In the genomic region with DNA sequence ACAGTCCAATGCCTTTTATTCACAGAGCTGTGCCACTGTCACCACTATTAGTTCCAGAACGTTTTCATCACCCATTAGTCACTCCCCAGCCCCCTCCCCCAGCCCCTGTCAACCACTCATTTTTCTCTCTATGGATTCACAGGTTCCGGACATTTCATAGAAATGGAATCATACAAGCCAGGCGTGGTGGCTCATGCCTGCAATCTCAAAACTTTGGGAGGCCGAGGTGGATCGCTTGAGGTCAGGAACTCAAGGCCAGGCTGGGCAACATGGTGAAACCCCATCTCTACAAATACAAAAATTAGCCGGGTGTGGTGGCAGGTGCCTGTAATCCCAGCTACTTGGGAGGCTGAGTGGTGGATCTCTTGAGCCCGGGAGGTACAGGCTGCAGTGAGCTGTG, we compare ENCODE assay signal across 10 cellular contexts. TPM values are rescaled to one million over a fixed set of nuclear protein-coding genes. Genes with fewer than 3 reads are reported as not detected.
DNase-seq lines count a peak whose midpoint lies in the region; ATAC-seq and TF ChIP-seq lines count a peak whose summit lies in the region.
"Had no signal": no experiment of that assay in that cellular context is flagged by ENCODE, and none has a peak within 500 bp of the region (broad histone marks: within the 10 kb centered on the region; RNA-seq: fewer than 3 reads in every experiment).

No MANE protein-coding gene starts in this region.

- ATAC-seq in GM19397 (IDR thresholded peaks at IDR 0.05; ENCODE audit: unreplicated experiment) = no peak
- ATAC-seq in esophagus mucosa = no peak

- H3K27ac Mint-ChIP-seq in activated CD4-positive, alpha-beta memory T cell treated with anti-CD3 and anti-CD28 coated beads, Interleukin-2, amount 10 ng/mL, durations not matched to agents 7 days and 5 days = peak overlapping the region; percentile 85

- H3K27ac ChIP-seq in AG04450 (ENCODE audit: low read depth, low read length) = peak overlapping the region; percentile 47
- H3K27ac ChIP-seq in GM23248 = peak overlapping the region; percentile 79

- no peaks in the 10 kb centered on the region; the same call in 1 of the 2 replicates for H3K9me3 ChIP-seq in AG04450 (ENCODE audit: control insufficient read depth, insufficient read depth, low read length)
- no peaks in the 10 kb centered on the region for H3K9me3 ChIP-seq in GM23248 (ENCODE audit: low read depth)
- H3K9me3 ChIP-seq: spleen, suprapubic skin had no signal

- H4K20me1 ChIP-seq in GM23248 (ENCODE audit: insufficient read depth) = no peaks in the 10 kb centered on the region; the same call in 1 of the 2 replicates

- in situ Hi-C loops in GM23248 (cut with MboI) = loop anchor here (10.0 kb wide), 1 partner anchor 53 kb away; no protein-coding TSS in a partner anchor

- peaks cover 18% of the 10 kb centered on the region for H3K36me3 Mint-ChIP-seq in activated CD4-positive, alpha-beta memory T cell treated with anti-CD3 and anti-CD28 coated beads, Interleukin-2, amount 10 ng/mL, durations not matched to agents 7 days and 5 days (ENCODE audit: low read depth)

- H2AFZ ChIP-seq in GM23248 = no peak overlapping the region

- peaks cover 11% of the 10 kb centered on the region for H3F3A ChIP-seq in GM23248 (ENCODE audit: insufficient read depth)

- H3K9ac ChIP-seq in GM23248 = peak overlapping the region; percentile 62

- peaks cover 19% of the 10 kb centered on the region for H3K4me1 ChIP-seq in GM23248 (ENCODE audit: insufficient read depth)

- TF ChIP-seq CTCF in AG04450 (IDR thresholded peaks at IDR 0.05; ENCODE audit: low read depth, low read length) (no peak), GM20000 (IDR thresholded peaks at IDR 0.05; ENCODE audit: extremely low read depth, missing control alignments) (no peak)

- peak overlapping the region; percentile 47 for H3K4me3 Mint-ChIP-seq in activated CD4-positive, alpha-beta memory T cell treated with anti-CD3 and anti-CD28 coated beads, Interleukin-2, amount 10 ng/mL, durations not matched to agents 7 days and 5 days

- H3K36me3 ChIP-seq in GM23248 (ENCODE audit: low read depth) = no peaks in the 10 kb centered on the region

- H3K27me3 ChIP-seq in AG04450 (ENCODE audit: control insufficient read depth, insufficient read depth, low read length) = no peaks in the 10 kb centered on the region
- no peaks in the 10 kb centered on the region for H3K27me3 ChIP-seq in GM23248 (replicated peaks; ENCODE audit: insufficient read depth)
- H3K27me3 ChIP-seq: spleen, suprapubic skin had no signal

- POLR2A ChIA-PET in AG04450 (lab: Yijun Ruan, JAX) = interaction anchor here (0.7 to 1.8 kb wide), 7 partner anchors 10 to 60 kb away, joined by 3 to 10 read pairs (median 6); partner anchors contain the start of gene VASN
- POLR2A ChIA-PET in activated CD4-positive, alpha-beta memory T cell treated with anti-CD3 and anti-CD28 coated beads, Interleukin-2, amount 10 ng/mL, durations not matched to agents 7 days and 5 days (lab: Charles Lee) = interaction anchor here (0.7 to 2.7 kb wide), 8 partner anchors 12 to 265 kb away, joined by 3 to 17 read pairs (median 4); partner anchors contain the start of gene DNAJA3

- no peak for DNase-seq in AG04450 (ENCODE audit: low read depth, low spot score)
- peak; percentile 69 for DNase-seq in GM23248
- no peak for DNase-seq in activated CD4-positive, alpha-beta memory T cell treated with anti-CD3 and anti-CD28 coated beads, Interleukin-2, amount 10 ng/mL, durations not matched to agents 7 days and 5 days
- DNase-seq in lung microvascular endothelial cell (ENCODE audit: low read depth in 2 of 2) = peak; percentile 31 to 32
- DNase-seq in C1 segment of cervical spinal cord (lab: John Stamatoyannopoulos, UW) = no peak
- no peak for DNase-seq in GM20000 (ENCODE audit: low spot score)

- H3K27me3 Mint-ChIP-seq in activated CD4-positive, alpha-beta memory T cell treated with anti-CD3 and anti-CD28 coated beads, Interleukin-2, amount 10 ng/mL, durations not matched to agents 7 days and 5 days = no peaks in the 10 kb centered on the region

- peaks cover 28% of the 10 kb centered on the region for H3K4me1 Mint-ChIP-seq in activated CD4-positive, alpha-beta memory T cell treated with anti-CD3 and anti-CD28 coated beads, Interleukin-2, amount 10 ng/mL, durations not matched to agents 7 days and 5 days

- 49 to 52% methylated on average over 7 of the region's 7 CpGs for WGBS in GM23248 (ENCODE audit: low coverage in 1 of 2, low lambda C conversion rate in 2 of 2, missing lambda C conversion rate in 2 of 2), 2 experiments

- H3K79me2 ChIP-seq in GM23248 (ENCODE audit: insufficient read depth) = peaks cover 41% of the 10 kb centered on the region

- H3K4me2 ChIP-seq in GM23248 (ENCODE audit: unreplicated experiment) = peak overlapping the region; percentile 53

- H3K9me2 ChIP-seq in GM23248 (ENCODE audit: insufficient read depth) = no peaks in the 10 kb centered on the region

- no peaks in the 10 kb centered on the region for H3K9me3 Mint-ChIP-seq in activated CD4-positive, alpha-beta memory T cell treated with anti-CD3 and anti-CD28 coated beads, Interleukin-2, amount 10 ng/mL, durations not matched to agents 7 days and 5 days

- no peak overlapping the region for H3K4me3 ChIP-seq in AG04450 (ENCODE audit: low read depth, low read length)
- peak overlapping the region; percentile 89 for H3K4me3 ChIP-seq in GM23248

- CTCF ChIA-PET in AG04450 (lab: Charles Lee) = interaction anchor here (6.4 kb wide), 1 partner anchor 52 kb away, joined by 56 read pairs; no protein-coding TSS in a partner anchor
- CTCF ChIA-PET in activated CD4-positive, alpha-beta memory T cell treated with anti-CD3 and anti-CD28 coated beads, Interleukin-2, amount 10 ng/mL, durations not matched to agents 7 days and 5 days (lab: Charles Lee) = interaction anchor here (0.6 to 3.0 kb wide), 3 partner anchors 42 to 98 kb away, joined by 3 to 15 read pairs (median 15); no protein-coding TSS in a partner anchor

RNA-seq across cellular contexts. Expression of gene PAM16, which starts 0.8 kb away (rescaled TPM):
- polyA plus RNA-seq in AG04450 (2011; rRNA removed) = 18.4 and 23.8 TPM in 2 replicates
- polyA minus RNA-seq in AG04450 (2011; rRNA and poly(A)+ RNA removed) = 5.6 and 8.6 TPM in 2 replicates
- 20.4 and 33.0 TPM in 2 replicates for total RNA-seq in GM23248 (2014; rRNA removed; shearing (Covaris generic))
- 74.5 and 78.9 TPM in 2 replicates for polyA plus RNA-seq in GM23248 (2016; fragmentation: Nextera tagmentation; extraction: Ambion mirVana)
- 10 to 100 TPM; 29.7 to 33.9 TPM for total RNA-seq in activated CD4-positive, alpha-beta memory T cell treated with anti-CD3 and anti-CD28 coated beads, Interleukin-2, amount 10 ng/mL, durations not matched to agents 7 days and 5 days
- 16.3 and 21.0 TPM in 2 replicates for total RNA-seq in lung microvascular endothelial cell
- 34.3 TPM for total RNA-seq in esophagus mucosa

RNA-seq across cellular contexts. Expression of gene VASN, which starts 19.8 kb away (rescaled TPM):
- polyA plus RNA-seq in AG04450 (2011; rRNA removed) (19.1 and 27.8 TPM in 2 replicates), GM23248 (2016; fragmentation: Nextera tagmentation; extraction: Ambion mirVana) (160 and 169 TPM in 2 replicates)
- 11.2 and 13.0 TPM in 2 replicates for polyA minus RNA-seq in AG04450 (2011; rRNA and poly(A)+ RNA removed)
- 223 and 234 TPM in 2 replicates for total RNA-seq in GM23248 (2014; rRNA removed; shearing (Covaris generic))
- under 1 TPM in 1 of 2 experiments, not detected in 1; 0.08 TPM for total RNA-seq in activated CD4-positive, alpha-beta memory T cell treated with anti-CD3 and anti-CD28 coated beads, Interleukin-2, amount 10 ng/mL, durations not matched to agents 7 days and 5 days
- total RNA-seq in lung microvascular endothelial cell (0.44 and 1.6 TPM in 2 replicates), esophagus mucosa (16.6 TPM)

RNA-seq across cellular contexts. Expression of gene GLIS2, which starts 36.0 kb away (rescaled TPM):
- polyA plus RNA-seq in AG04450 (2011; rRNA removed) (2.2 and 2.9 TPM in 2 replicates), GM23248 (2016; fragmentation: Nextera tagmentation; extraction: Ambion mirVana) (6.8 and 7.3 TPM in 2 replicates)
- polyA minus RNA-seq in AG04450 (2011; rRNA and poly(A)+ RNA removed) = 3.1 and 3.4 TPM in 2 replicates
- total RNA-seq in GM23248 (2014; rRNA removed; shearing (Covaris generic)) = 2.9 and 3.2 TPM in 2 replicates
- total RNA-seq in activated CD4-positive, alpha-beta memory T cell treated with anti-CD3 and anti-CD28 coated beads, Interleukin-2, amount 10 ng/mL, durations not matched to agents 7 days and 5 days = under 1 TPM; 0.40 to 0.45 TPM
- total RNA-seq in lung microvascular endothelial cell (0.20 and 0.65 TPM in 2 replicates), esophagus mucosa (0.80 TPM)

Comparison
In these comparisons a context has a peak if more than half of its experiments do, and no peak if none do; other contexts are left out.
1. DNase-seq: peak in GM23248 (single experiment) and lung microvascular endothelial cell (2 of 2); none in AG04450 (single experiment), activated CD4-positive, alpha-beta memory T cell treated with anti-CD3 and anti-CD28 coated beads, Interleukin-2, amount 10 ng/mL, durations not matched to agents 7 days and 5 days (single experiment), C1 segment of cervical spinal cord (0 of 14) and GM20000 (single experiment).
2. RNA of gene VASN, which starts 19.8 kb away (total RNA-seq): 223 to 234 TPM in GM23248; 16.6 TPM in esophagus mucosa (single experiment), 0.44 to 1.6 TPM in lung microvascular endothelial cell and 0.08 TPM in activated CD4-positive, alpha-beta memory T cell treated with anti-CD3 and anti-CD28 coated beads, Interleukin-2, amount 10 ng/mL, durations not matched to agents 7 days and 5 days; every median in the first group is over 10 times any median in the second.